Comparison of ENCODE assay signal across 8 cellular contexts in genomic region chr5:64768358-64769312, GRCh38. TPM values are rescaled to one million over a fixed set of nuclear protein-coding genes. Genes with fewer than 3 reads are reported as not detected.
DNase-seq lines count a peak whose midpoint lies in the region; ATAC-seq and FAIRE-seq lines count a peak whose summit lies in the region.

A gene with protein sequence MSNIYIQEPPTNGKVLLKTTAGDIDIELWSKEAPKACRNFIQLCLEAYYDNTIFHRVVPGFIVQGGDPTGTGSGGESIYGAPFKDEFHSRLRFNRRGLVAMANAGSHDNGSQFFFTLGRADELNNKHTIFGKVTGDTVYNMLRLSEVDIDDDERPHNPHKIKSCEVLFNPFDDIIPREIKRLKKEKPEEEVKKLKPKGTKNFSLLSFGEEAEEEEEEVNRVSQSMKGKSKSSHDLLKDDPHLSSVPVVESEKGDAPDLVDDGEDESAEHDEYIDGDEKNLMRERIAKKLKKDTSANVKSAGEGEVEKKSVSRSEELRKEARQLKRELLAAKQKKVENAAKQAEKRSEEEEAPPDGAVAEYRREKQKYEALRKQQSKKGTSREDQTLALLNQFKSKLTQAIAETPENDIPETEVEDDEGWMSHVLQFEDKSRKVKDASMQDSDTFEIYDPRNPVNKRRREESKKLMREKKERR (plus strand): TSS chr5:64768930. CDS start chr5:64769147, 217 bp downstream.
TSS of gene SREK1IP1 (minus strand) at chr5:64768691. CDS start at chr5:64768517, 174 bp downstream.

- H4K20me1 ChIP-seq in BLaER1: peaks cover 34% of the 10 kb centered on the region

- peak within 1 kb of the TSS; percentile 96 for H3K4me3 ChIP-seq in BLaER1

- peak within 1 kb of the TSS; percentile 97 for H3K4me2 ChIP-seq in BLaER1

- FAIRE-seq in GM19239 (lab: Jason Lieb, UNC): peak; percentile 93

- no peaks in the 10 kb centered on the region for H3K9me3 Mint-ChIP-seq in activated CD4-positive, alpha-beta T cell treated with anti-CD3 and anti-CD28 coated beads, Interleukin-2, amount 10 ng/mL, durations not matched to agents 7 days and 5 days

- peak within 1 kb of the TSS; percentile 98 for H3K27ac ChIP-seq in BLaER1

- H3K36me3 Mint-ChIP-seq in activated CD4-positive, alpha-beta T cell treated with anti-CD3 and anti-CD28 coated beads, Interleukin-2, amount 10 ng/mL, durations not matched to agents 7 days and 5 days (ENCODE audit: low read depth): peaks cover 15% of the 10 kb centered on the region

- CTCF ChIA-PET in activated CD4-positive, alpha-beta T cell treated with anti-CD3 and anti-CD28 coated beads, Interleukin-2, amount 10 ng/mL, durations not matched to agents 7 days and 5 days (lab: Charles Lee): interaction anchor here (0.6 to 2.3 kb wide), 3 partner anchors 15 to 745 kb away, joined by 4 to 7 read pairs (median 5); no protein-coding TSS in a partner anchor

- H3K36me3 ChIP-seq in BLaER1: peaks cover 26% of the 10 kb centered on the region

- H3K4me3 Mint-ChIP-seq in activated CD4-positive, alpha-beta T cell treated with anti-CD3 and anti-CD28 coated beads, Interleukin-2, amount 10 ng/mL, durations not matched to agents 7 days and 5 days: peak within 1 kb of the TSS; percentile 99

- H3K4me1 ChIP-seq in BLaER1: peaks cover 54% of the 10 kb centered on the region

- no peaks in the 10 kb centered on the region for H3K27me3 Mint-ChIP-seq in activated CD4-positive, alpha-beta T cell treated with anti-CD3 and anti-CD28 coated beads, Interleukin-2, amount 10 ng/mL, durations not matched to agents 7 days and 5 days

- H3K27me3 ChIP-seq in BLaER1: no peaks in the 10 kb centered on the region

- DNase-seq in GM19239 (ENCODE audit: insufficient read length, low spot score) (peak; percentile 53), NCI-H524 treated with DMSO at 0.1 percent for 48 hours (lab: John Stamatoyannopoulos, UW) (peak; percentile 80), dedifferentiated amniotic fluid mesenchymal stem cell (ENCODE audit: extremely low spot score) (peak; percentile 91), left lobe of liver (ENCODE audit: low spot score) (peak; percentile 86)
- DNase-seq in activated CD4-positive, alpha-beta T cell treated with anti-CD3 and anti-CD28 coated beads, Interleukin-2, amount 10 ng/mL, durations not matched to agents 7 days and 5 days: peak; percentile 89
- DNase-seq in stimulated activated CD4-positive, alpha-beta T cell treated with anti-CD3 and anti-CD28 coated beads, Interleukin-2, amount 100 ng/mL, for 4 hours (ENCODE audit: low read depth): peak; percentile 69

- peaks cover 61% of the 10 kb centered on the region for H3K4me1 Mint-ChIP-seq in activated CD4-positive, alpha-beta T cell treated with anti-CD3 and anti-CD28 coated beads, Interleukin-2, amount 10 ng/mL, durations not matched to agents 7 days and 5 days

- POLR2A ChIA-PET in activated CD4-positive, alpha-beta T cell treated with anti-CD3 and anti-CD28 coated beads, Interleukin-2, amount 10 ng/mL, durations not matched to agents 7 days and 5 days (lab: Charles Lee): interaction anchor here (1.6 kb wide), 1 partner anchor 10 kb away, joined by 4 read pairs; no protein-coding TSS in a partner anchor

- peak within 1 kb of the TSS; percentile 96 for H3K9ac ChIP-seq in BLaER1

- H3K9me3 ChIP-seq in BLaER1: no peaks in the 10 kb centered on the region

- H3K27ac Mint-ChIP-seq in activated CD4-positive, alpha-beta T cell treated with anti-CD3 and anti-CD28 coated beads, Interleukin-2, amount 10 ng/mL, durations not matched to agents 7 days and 5 days: peak within 1 kb of the TSS; percentile 99

- ATAC-seq in HG03457 (IDR thresholded peaks at IDR 0.05; ENCODE audit: unreplicated experiment) (peak; percentile 97), left lobe of liver (peak; percentile 97)

RNA-seq across cellular contexts. Expression of the first gene that starts in this region (rescaled TPM):
- total RNA-seq in activated CD4-positive, alpha-beta T cell treated with anti-CD3 and anti-CD28 coated beads, Interleukin-2, amount 10 ng/mL, durations not matched to agents 7 days and 5 days: 10 to 100 TPM; 21.3 to 22.8 TPM
- total RNA-seq in left lobe of liver: 5.0 TPM

RNA-seq across cellular contexts. Expression of gene SREK1IP1, which starts in this region (rescaled TPM):
- 10 to 100 TPM; 21.8 to 25.8 TPM for total RNA-seq in activated CD4-positive, alpha-beta T cell treated with anti-CD3 and anti-CD28 coated beads, Interleukin-2, amount 10 ng/mL, durations not matched to agents 7 days and 5 days
- total RNA-seq in left lobe of liver: 6.3 TPM

Comparison
In these comparisons a context has a peak if more than half of its experiments do, and no peak if none do; other contexts are left out.
1. Peak in every context shown above with its lines: DNase-seq, ATAC-seq, H3K4me3 ChIP-seq and H3K27ac ChIP-seq.